Comparison of ENCODE assay signal across 1 cellular context in the genomic region with DNA sequence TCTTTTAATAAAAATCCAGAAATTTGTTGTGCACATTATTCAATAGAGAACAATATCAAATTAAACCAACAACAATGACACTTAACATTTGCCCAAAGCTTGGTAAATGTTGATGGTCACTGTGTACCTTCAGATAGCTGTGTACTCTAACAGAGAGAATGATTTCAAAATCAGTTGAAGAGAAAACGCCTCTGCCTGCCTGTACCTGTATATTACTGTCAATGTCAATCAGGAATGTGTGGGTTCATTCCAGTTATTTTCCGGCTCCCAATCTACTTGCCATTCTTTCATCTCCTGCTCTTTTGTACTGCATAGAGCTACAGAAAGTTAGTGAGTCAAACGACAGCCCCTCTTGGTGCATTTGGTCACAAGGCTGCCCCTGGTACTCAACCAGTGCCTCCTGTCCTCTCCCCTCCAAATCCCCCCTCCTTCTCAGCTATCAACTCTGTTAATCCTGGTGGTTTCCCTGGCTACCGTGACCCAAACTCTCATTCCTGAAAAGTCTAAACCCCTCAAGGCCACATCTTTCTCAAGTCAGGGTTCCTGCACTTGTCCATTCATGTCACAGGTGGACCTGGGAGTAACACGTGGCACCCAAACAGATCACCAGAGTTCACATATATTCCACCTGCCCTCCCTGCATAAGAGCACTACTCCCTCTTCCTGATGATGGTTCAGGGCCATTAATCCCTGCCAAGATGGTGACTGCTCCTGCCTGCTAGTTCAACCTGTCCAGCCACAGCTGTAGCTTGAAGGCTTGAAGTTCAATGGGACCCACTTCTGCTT.
TF ChIP-seq lines count a peak whose summit lies in the region.

No MANE protein-coding gene starts in this region.

TF ChIP-seq in HepG2, 621 proteins besides CTCF, POLR2A, EP300 and RAD21 (continued from another document and continues in another):
- TF ChIP-seq, protein P1, sequence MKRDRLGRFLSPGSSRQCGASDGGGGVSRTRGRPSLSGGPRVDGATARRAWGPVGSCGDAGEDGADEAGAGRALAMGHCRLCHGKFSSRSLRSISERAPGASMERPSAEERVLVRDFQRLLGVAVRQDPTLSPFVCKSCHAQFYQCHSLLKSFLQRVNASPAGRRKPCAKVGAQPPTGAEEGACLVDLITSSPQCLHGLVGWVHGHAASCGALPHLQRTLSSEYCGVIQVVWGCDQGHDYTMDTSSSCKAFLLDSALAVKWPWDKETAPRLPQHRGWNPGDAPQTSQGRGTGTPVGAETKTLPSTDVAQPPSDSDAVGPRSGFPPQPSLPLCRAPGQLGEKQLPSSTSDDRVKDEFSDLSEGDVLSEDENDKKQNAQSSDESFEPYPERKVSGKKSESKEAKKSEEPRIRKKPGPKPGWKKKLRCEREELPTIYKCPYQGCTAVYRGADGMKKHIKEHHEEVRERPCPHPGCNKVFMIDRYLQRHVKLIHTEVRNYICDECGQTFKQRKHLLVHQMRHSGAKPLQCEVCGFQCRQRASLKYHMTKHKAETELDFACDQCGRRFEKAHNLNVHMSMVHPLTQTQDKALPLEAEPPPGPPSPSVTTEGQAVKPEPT (CRISPR knock-in tag; IDR thresholded peaks at IDR 0.05; ENCODE audit: low read depth), result no peak
- TF ChIP-seq TP53 (CRISPR knock-in tag; conservative IDR thresholded peaks at IDR 0.05) (no peak), ZMYM3 (CRISPR knock-in tag; IDR thresholded peaks at IDR 0.05) (no peak), NR2F6 (IDR thresholded peaks at IDR 0.05) (no peak), NR2F6 (CRISPR knock-in tag; IDR thresholded peaks at IDR 0.05) (no peak), HNF4A (CRISPR knock-in tag; IDR thresholded peaks at IDR 0.05) (0 out of 2 replicates have a peak, but pooled peaks have one; percentile 3), ZNF101 (CRISPR knock-in tag; IDR thresholded peaks at IDR 0.05; ENCODE audit: borderline replicate concordance, low read depth) (no peak), ZNF354B (CRISPR knock-in tag; IDR thresholded peaks at IDR 0.05) (no peak), ARNT (IDR thresholded peaks at IDR 0.05) (no peak), ZNF644 (CRISPR knock-in tag; IDR thresholded peaks at IDR 0.05; ENCODE audit: low read depth) (no peak), FOXK2 (IDR thresholded peaks at IDR 0.05) (no peak), PRPF4 (IDR thresholded peaks at IDR 0.05; ENCODE audit: low read depth, low read length, poor library complexity, severe bottlenecking) (no peak), GATAD1 (CRISPR knock-in tag; IDR thresholded peaks at IDR 0.05) (peak; percentile 9; the same call in 1 of the 2 replicates), SYNCRIP (IDR thresholded peaks at IDR 0.05; ENCODE audit: insufficient read depth, low read depth, low read length) (no peak), ZBTB42 (CRISPR knock-in tag; IDR thresholded peaks at IDR 0.05) (0 out of 2 replicates have a peak, but pooled peaks have one; percentile 71), ZNF431 (CRISPR knock-in tag; IDR thresholded peaks at IDR 0.05; ENCODE audit: borderline replicate concordance, low read depth) (no peak), EED (CRISPR knock-in tag; IDR thresholded peaks at IDR 0.05) (no peak)
- TF ChIP-seq, protein P2, sequence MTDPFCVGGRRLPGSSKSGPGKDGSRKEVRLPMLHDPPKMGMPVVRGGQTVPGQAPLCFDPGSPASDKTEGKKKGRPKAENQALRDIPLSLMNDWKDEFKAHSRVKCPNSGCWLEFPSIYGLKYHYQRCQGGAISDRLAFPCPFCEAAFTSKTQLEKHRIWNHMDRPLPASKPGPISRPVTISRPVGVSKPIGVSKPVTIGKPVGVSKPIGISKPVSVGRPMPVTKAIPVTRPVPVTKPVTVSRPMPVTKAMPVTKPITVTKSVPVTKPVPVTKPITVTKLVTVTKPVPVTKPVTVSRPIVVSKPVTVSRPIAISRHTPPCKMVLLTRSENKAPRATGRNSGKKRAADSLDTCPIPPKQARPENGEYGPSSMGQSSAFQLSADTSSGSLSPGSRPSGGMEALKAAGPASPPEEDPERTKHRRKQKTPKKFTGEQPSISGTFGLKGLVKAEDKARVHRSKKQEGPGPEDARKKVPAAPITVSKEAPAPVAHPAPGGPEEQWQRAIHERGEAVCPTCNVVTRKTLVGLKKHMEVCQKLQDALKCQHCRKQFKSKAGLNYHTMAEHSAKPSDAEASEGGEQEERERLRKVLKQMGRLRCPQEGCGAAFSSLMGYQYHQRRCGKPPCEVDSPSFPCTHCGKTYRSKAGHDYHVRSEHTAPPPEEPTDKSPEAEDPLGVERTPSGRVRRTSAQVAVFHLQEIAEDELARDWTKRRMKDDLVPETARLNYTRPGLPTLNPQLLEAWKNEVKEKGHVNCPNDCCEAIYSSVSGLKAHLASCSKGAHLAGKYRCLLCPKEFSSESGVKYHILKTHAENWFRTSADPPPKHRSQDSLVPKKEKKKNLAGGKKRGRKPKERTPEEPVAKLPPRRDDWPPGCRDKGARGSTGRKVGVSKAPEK (CRISPR knock-in tag; IDR thresholded peaks at IDR 0.05; ENCODE audit: borderline replicate concordance), result no peak
- TF ChIP-seq, protein P3, sequence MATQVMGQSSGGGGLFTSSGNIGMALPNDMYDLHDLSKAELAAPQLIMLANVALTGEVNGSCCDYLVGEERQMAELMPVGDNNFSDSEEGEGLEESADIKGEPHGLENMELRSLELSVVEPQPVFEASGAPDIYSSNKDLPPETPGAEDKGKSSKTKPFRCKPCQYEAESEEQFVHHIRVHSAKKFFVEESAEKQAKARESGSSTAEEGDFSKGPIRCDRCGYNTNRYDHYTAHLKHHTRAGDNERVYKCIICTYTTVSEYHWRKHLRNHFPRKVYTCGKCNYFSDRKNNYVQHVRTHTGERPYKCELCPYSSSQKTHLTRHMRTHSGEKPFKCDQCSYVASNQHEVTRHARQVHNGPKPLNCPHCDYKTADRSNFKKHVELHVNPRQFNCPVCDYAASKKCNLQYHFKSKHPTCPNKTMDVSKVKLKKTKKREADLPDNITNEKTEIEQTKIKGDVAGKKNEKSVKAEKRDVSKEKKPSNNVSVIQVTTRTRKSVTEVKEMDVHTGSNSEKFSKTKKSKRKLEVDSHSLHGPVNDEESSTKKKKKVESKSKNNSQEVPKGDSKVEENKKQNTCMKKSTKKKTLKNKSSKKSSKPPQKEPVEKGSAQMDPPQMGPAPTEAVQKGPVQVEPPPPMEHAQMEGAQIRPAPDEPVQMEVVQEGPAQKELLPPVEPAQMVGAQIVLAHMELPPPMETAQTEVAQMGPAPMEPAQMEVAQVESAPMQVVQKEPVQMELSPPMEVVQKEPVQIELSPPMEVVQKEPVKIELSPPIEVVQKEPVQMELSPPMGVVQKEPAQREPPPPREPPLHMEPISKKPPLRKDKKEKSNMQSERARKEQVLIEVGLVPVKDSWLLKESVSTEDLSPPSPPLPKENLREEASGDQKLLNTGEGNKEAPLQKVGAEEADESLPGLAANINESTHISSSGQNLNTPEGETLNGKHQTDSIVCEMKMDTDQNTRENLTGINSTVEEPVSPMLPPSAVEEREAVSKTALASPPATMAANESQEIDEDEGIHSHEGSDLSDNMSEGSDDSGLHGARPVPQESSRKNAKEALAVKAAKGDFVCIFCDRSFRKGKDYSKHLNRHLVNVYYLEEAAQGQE (IDR thresholded peaks at IDR 0.05; ENCODE audit: borderline replicate concordance in 1 of 2, low read depth in 1 of 2, low read length in 2 of 2), result no peak
- TF ChIP-seq, protein P4, sequence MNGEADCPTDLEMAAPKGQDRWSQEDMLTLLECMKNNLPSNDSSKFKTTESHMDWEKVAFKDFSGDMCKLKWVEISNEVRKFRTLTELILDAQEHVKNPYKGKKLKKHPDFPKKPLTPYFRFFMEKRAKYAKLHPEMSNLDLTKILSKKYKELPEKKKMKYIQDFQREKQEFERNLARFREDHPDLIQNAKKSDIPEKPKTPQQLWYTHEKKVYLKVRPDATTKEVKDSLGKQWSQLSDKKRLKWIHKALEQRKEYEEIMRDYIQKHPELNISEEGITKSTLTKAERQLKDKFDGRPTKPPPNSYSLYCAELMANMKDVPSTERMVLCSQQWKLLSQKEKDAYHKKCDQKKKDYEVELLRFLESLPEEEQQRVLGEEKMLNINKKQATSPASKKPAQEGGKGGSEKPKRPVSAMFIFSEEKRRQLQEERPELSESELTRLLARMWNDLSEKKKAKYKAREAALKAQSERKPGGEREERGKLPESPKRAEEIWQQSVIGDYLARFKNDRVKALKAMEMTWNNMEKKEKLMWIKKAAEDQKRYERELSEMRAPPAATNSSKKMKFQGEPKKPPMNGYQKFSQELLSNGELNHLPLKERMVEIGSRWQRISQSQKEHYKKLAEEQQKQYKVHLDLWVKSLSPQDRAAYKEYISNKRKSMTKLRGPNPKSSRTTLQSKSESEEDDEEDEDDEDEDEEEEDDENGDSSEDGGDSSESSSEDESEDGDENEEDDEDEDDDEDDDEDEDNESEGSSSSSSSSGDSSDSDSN (CRISPR knock-in tag; IDR thresholded peaks at IDR 0.05), result 0 out of 2 replicates have a peak, but pooled peaks have one; percentile 8
- TF ChIP-seq, protein P5, sequence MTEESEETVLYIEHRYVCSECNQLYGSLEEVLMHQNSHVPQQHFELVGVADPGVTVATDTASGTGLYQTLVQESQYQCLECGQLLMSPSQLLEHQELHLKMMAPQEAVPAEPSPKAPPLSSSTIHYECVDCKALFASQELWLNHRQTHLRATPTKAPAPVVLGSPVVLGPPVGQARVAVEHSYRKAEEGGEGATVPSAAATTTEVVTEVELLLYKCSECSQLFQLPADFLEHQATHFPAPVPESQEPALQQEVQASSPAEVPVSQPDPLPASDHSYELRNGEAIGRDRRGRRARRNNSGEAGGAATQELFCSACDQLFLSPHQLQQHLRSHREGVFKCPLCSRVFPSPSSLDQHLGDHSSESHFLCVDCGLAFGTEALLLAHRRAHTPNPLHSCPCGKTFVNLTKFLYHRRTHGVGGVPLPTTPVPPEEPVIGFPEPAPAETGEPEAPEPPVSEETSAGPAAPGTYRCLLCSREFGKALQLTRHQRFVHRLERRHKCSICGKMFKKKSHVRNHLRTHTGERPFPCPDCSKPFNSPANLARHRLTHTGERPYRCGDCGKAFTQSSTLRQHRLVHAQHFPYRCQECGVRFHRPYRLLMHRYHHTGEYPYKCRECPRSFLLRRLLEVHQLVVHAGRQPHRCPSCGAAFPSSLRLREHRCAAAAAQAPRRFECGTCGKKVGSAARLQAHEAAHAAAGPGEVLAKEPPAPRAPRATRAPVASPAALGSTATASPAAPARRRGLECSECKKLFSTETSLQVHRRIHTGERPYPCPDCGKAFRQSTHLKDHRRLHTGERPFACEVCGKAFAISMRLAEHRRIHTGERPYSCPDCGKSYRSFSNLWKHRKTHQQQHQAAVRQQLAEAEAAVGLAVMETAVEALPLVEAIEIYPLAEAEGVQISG (CRISPR knock-in tag; IDR thresholded peaks at IDR 0.05), result no peak
- TF ChIP-seq, protein P6, sequence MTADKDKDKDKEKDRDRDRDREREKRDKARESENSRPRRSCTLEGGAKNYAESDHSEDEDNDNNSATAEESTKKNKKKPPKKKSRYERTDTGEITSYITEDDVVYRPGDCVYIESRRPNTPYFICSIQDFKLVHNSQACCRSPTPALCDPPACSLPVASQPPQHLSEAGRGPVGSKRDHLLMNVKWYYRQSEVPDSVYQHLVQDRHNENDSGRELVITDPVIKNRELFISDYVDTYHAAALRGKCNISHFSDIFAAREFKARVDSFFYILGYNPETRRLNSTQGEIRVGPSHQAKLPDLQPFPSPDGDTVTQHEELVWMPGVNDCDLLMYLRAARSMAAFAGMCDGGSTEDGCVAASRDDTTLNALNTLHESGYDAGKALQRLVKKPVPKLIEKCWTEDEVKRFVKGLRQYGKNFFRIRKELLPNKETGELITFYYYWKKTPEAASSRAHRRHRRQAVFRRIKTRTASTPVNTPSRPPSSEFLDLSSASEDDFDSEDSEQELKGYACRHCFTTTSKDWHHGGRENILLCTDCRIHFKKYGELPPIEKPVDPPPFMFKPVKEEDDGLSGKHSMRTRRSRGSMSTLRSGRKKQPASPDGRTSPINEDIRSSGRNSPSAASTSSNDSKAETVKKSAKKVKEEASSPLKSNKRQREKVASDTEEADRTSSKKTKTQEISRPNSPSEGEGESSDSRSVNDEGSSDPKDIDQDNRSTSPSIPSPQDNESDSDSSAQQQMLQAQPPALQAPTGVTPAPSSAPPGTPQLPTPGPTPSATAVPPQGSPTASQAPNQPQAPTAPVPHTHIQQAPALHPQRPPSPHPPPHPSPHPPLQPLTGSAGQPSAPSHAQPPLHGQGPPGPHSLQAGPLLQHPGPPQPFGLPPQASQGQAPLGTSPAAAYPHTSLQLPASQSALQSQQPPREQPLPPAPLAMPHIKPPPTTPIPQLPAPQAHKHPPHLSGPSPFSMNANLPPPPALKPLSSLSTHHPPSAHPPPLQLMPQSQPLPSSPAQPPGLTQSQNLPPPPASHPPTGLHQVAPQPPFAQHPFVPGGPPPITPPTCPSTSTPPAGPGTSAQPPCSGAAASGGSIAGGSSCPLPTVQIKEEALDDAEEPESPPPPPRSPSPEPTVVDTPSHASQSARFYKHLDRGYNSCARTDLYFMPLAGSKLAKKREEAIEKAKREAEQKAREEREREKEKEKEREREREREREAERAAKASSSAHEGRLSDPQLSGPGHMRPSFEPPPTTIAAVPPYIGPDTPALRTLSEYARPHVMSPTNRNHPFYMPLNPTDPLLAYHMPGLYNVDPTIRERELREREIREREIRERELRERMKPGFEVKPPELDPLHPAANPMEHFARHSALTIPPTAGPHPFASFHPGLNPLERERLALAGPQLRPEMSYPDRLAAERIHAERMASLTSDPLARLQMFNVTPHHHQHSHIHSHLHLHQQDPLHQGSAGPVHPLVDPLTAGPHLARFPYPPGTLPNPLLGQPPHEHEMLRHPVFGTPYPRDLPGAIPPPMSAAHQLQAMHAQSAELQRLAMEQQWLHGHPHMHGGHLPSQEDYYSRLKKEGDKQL (CRISPR knock-in tag; IDR thresholded peaks at IDR 0.05; ENCODE audit: low read depth), result no peak
- TF ChIP-seq, protein P7, sequence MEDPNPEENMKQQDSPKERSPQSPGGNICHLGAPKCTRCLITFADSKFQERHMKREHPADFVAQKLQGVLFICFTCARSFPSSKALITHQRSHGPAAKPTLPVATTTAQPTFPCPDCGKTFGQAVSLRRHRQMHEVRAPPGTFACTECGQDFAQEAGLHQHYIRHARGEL (CRISPR knock-in tag; IDR thresholded peaks at IDR 0.05), result no peak
- TF ChIP-seq, protein P8, sequence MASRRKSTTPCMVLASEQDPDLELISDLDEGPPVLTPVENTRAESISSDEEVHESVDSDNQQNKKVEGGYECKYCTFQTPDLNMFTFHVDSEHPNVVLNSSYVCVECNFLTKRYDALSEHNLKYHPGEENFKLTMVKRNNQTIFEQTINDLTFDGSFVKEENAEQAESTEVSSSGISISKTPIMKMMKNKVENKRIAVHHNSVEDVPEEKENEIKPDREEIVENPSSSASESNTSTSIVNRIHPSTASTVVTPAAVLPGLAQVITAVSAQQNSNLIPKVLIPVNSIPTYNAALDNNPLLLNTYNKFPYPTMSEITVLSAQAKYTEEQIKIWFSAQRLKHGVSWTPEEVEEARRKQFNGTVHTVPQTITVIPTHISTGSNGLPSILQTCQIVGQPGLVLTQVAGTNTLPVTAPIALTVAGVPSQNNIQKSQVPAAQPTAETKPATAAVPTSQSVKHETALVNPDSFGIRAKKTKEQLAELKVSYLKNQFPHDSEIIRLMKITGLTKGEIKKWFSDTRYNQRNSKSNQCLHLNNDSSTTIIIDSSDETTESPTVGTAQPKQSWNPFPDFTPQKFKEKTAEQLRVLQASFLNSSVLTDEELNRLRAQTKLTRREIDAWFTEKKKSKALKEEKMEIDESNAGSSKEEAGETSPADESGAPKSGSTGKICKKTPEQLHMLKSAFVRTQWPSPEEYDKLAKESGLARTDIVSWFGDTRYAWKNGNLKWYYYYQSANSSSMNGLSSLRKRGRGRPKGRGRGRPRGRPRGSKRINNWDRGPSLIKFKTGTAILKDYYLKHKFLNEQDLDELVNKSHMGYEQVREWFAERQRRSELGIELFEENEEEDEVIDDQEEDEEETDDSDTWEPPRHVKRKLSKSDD (CRISPR knock-in tag; IDR thresholded peaks at IDR 0.05; ENCODE audit: low read depth), result 0 out of 2 replicates have a peak, but pooled peaks have one; percentile 37
